16 cellular contexts compared by ENCODE assay signal in genomic region chr17:36943250-36944220, GRCh38. TPM values are rescaled to one million over a fixed set of nuclear protein-coding genes. Genes with fewer than 3 reads are reported as not detected.
DNase-seq lines count a peak whose midpoint lies in the region; ATAC-seq and TF ChIP-seq lines count a peak whose summit lies in the region.
"Had no signal": no experiment of that assay in that cellular context is flagged by ENCODE, and none has a peak within 500 bp of the region (broad histone marks: within the 10 kb centered on the region; RNA-seq: fewer than 3 reads in every experiment).

No MANE protein-coding gene starts in this region.

- no peak overlapping the region for H3K4me3 ChIP-seq in adrenal gland

- H3K27me3 Mint-ChIP-seq in activated naive CD4-positive, alpha-beta T cell treated with anti-CD3 and anti-CD28 coated beads for 36 hours (ENCODE audit: low read depth) = peaks cover 68% of the 10 kb centered on the region
- peaks cover 54% of the 10 kb centered on the region for H3K27me3 Mint-ChIP-seq in activated B cell treated with CpG ODN at 0.5 μM for 24 hours
- peaks cover 93% of the 10 kb centered on the region for H3K27me3 Mint-ChIP-seq in stimulated activated naive CD8-positive, alpha-beta T cell treated with anti-CD3 and anti-CD28 coated beads, Interleukin-15, amount 100 ng/mL, for 72 hours

- WGBS in adrenal gland, 4 donors = 23 to 32% (median 27%) methylated on average over 23 to 44 of the region's 44 CpGs

- no peaks in the 10 kb centered on the region for H3K36me3 ChIP-seq in adrenal gland (replicated peaks in 1 of 2)
- H3K36me3 ChIP-seq: esophagus squamous epithelium had no signal

- peaks cover 91% of the 10 kb centered on the region for H3K27me3 ChIP-seq in adrenal gland

- TF ChIP-seq CTCF in activated B cell treated with CpG ODN at 0.5 μM for 24 hours (IDR thresholded peaks at IDR 0.05) = no peak
- TF ChIP-seq CTCF in adrenal gland (IDR thresholded peaks at IDR 0.05) = no peak

- no peaks in the 10 kb centered on the region for H3K36me3 Mint-ChIP-seq in activated naive CD4-positive, alpha-beta T cell treated with anti-CD3 and anti-CD28 coated beads for 36 hours (ENCODE audit: low read depth)
- peaks cover 2% of the 10 kb centered on the region for H3K36me3 Mint-ChIP-seq in activated B cell treated with CpG ODN at 0.5 μM for 24 hours (ENCODE audit: low read depth)

- H3K27ac Mint-ChIP-seq in activated naive CD4-positive, alpha-beta T cell treated with anti-CD3 and anti-CD28 coated beads for 36 hours = peak overlapping the region; percentile 48
- H3K27ac Mint-ChIP-seq in activated B cell treated with CpG ODN at 0.5 μM for 24 hours = peak overlapping the region; percentile 48
- H3K27ac Mint-ChIP-seq in stimulated activated naive CD8-positive, alpha-beta T cell treated with anti-CD3 and anti-CD28 coated beads, Interleukin-15, amount 100 ng/mL, for 72 hours = no peak overlapping the region
- H3K27ac Mint-ChIP-seq: activated T-helper 17 cell treated with anti-CD3 and anti-CD28 coated beads, Interleukin-2, amount 50 U/mL, for 72 hours had no signal

- no peak for DNase-seq in activated naive CD4-positive, alpha-beta T cell treated with anti-CD3 and anti-CD28 coated beads for 36 hours
- DNase-seq in activated naive CD4-positive, alpha-beta T cell (lab: John Stamatoyannopoulos, UW) = no peak
- DNase-seq in activated B cell treated with CpG ODN at 0.5 μM for 24 hours (no peak), iPS-NIHi11 (ENCODE audit: low spot score) (peak; percentile 31), GOT3 (lab: John Stamatoyannopoulos, UW) (no peak), adrenal gland (no peak)
- DNase-seq in stimulated activated naive CD8-positive, alpha-beta T cell treated with anti-CD3 and anti-CD28 coated beads, Interleukin-15, amount 100 ng/mL, for 72 hours = no peak
- DNase-seq: esophagus squamous epithelium, NCI-H1436 treated with DMSO at 0.1 percent for 48 hours, SHP77 treated with DMSO at 0.1 percent for 48 hours had no signal

- POLR2A ChIA-PET in activated B cell treated with CpG ODN at 0.5 μM for 24 hours (lab: Charles Lee) = interaction anchor here (0.5 to 1.1 kb wide), 2 partner anchors 10 to 342 kb away, joined by 3 to 4 read pairs; partner anchors contain the start of gene MRM1

- intact Hi-C loops in activated naive CD4-positive, alpha-beta T cell treated with anti-CD3 and anti-CD28 coated beads for 36 hours (cut with micrococcal nuclease) = loop anchor here (10.0 kb wide), 1 partner anchor 399 kb away; the partner anchor contains the start of gene GGNBP2
- intact Hi-C loops in activated B cell treated with CpG ODN at 0.5 μM for 24 hours (cut with micrococcal nuclease) = loop anchor here (5.0 kb wide), 1 partner anchor 1456 kb away; no protein-coding TSS in a partner anchor
- intact Hi-C loops in adrenal gland (cut with DNase I) = loop anchor here in 1 of 2 donors (10.0 kb wide), 1 partner anchor 101 kb away; no protein-coding TSS in a partner anchor

- no peak overlapping the region for H3K27ac ChIP-seq in adrenal gland
- H3K27ac ChIP-seq: C4-2B, esophagus squamous epithelium had no signal

- CTCF ChIA-PET in activated naive CD4-positive, alpha-beta T cell treated with anti-CD3 and anti-CD28 coated beads for 36 hours (lab: Charles Lee) = no interaction called here
- CTCF ChIA-PET in activated B cell treated with CpG ODN at 0.5 μM for 24 hours (lab: Charles Lee) = no interaction called here

- H3K4me3 Mint-ChIP-seq in activated naive CD4-positive, alpha-beta T cell treated with anti-CD3 and anti-CD28 coated beads for 36 hours = no peak overlapping the region
- H3K4me3 Mint-ChIP-seq in activated B cell treated with CpG ODN at 0.5 μM for 24 hours = no peak overlapping the region
- H3K4me3 Mint-ChIP-seq in stimulated activated naive CD8-positive, alpha-beta T cell treated with anti-CD3 and anti-CD28 coated beads, Interleukin-15, amount 100 ng/mL, for 72 hours = peak overlapping the region; percentile 34 to 66
- H3K4me3 Mint-ChIP-seq: activated T-helper 17 cell treated with anti-CD3 and anti-CD28 coated beads, Interleukin-2, amount 50 U/mL, for 72 hours had no signal

- no peak for TF ChIP-seq POLR2A in adrenal gland (IDR thresholded peaks at IDR 0.05)

- no peaks in the 10 kb centered on the region for H3K9me3 Mint-ChIP-seq in activated naive CD4-positive, alpha-beta T cell treated with anti-CD3 and anti-CD28 coated beads for 36 hours
- H3K9me3 Mint-ChIP-seq in activated B cell treated with CpG ODN at 0.5 μM for 24 hours = peaks cover 2% of the 10 kb centered on the region
- H3K9me3 Mint-ChIP-seq in stimulated activated naive CD8-positive, alpha-beta T cell treated with anti-CD3 and anti-CD28 coated beads, Interleukin-15, amount 100 ng/mL, for 72 hours = no peaks in the 10 kb centered on the region

- peaks cover 6 to 13% of the 10 kb centered on the region in 2 donors for H3K4me1 ChIP-seq in adrenal gland (replicated peaks in 1 of 2)

- ATAC-seq in activated B cell treated with CpG ODN at 0.5 μM for 24 hours (ENCODE audit: low read depth) (no peak), GM19397 (IDR thresholded peaks at IDR 0.05; ENCODE audit: unreplicated experiment) (no peak)
- no peak for ATAC-seq in stimulated activated naive CD8-positive, alpha-beta T cell treated with anti-CD3 and anti-CD28 coated beads, Interleukin-15, amount 100 ng/mL, for 72 hours
- ATAC-seq: activated T-helper 17 cell treated with anti-CD3 and anti-CD28 coated beads, Interleukin-2, amount 50 U/mL, for 72 hours; right cardiac atrium had no signal

- peaks cover 28% of the 10 kb centered on the region for H3K4me1 Mint-ChIP-seq in activated naive CD4-positive, alpha-beta T cell treated with anti-CD3 and anti-CD28 coated beads for 36 hours (ENCODE audit: low read depth)
- peaks cover 23% of the 10 kb centered on the region for H3K4me1 Mint-ChIP-seq in activated B cell treated with CpG ODN at 0.5 μM for 24 hours
- peaks cover 70% of the 10 kb centered on the region for H3K4me1 Mint-ChIP-seq in stimulated activated naive CD8-positive, alpha-beta T cell treated with anti-CD3 and anti-CD28 coated beads, Interleukin-15, amount 100 ng/mL, for 72 hours

- no peaks in the 10 kb centered on the region for H3K9me3 ChIP-seq in adrenal gland (replicated peaks in 1 of 3)
- H3K9me3 ChIP-seq: esophagus squamous epithelium had no signal

RNA-seq across cellular contexts. Expression of gene AATF, which starts 5.2 kb away (rescaled TPM):
- 10 to 100 TPM; 58.9 to 69.8 TPM for total RNA-seq in activated naive CD4-positive, alpha-beta T cell treated with anti-CD3 and anti-CD28 coated beads for 36 hours
- total RNA-seq in activated B cell treated with CpG ODN at 0.5 μM for 24 hours (73.2 and 86.1 TPM in 2 replicates), adrenal gland (10 to 100 TPM; 21.0 to 58.9 (median 33.9) TPM)
- 10 to 100 TPM; 43.7 to 68.2 (median 47.8) TPM for polyA plus RNA-seq in adrenal gland

RNA-seq across cellular contexts. Expression of gene LHX1, which starts 6.3 kb away (rescaled TPM):
- not detected for total RNA-seq in activated naive CD4-positive, alpha-beta T cell treated with anti-CD3 and anti-CD28 coated beads for 36 hours
- total RNA-seq in activated B cell treated with CpG ODN at 0.5 μM for 24 hours (not detected in 2 replicates), adrenal gland (not detected)
- not detected for polyA plus RNA-seq in adrenal gland
- total RNA-seq: esophagus squamous epithelium, mucosa of gallbladder, right cardiac atrium, subcutaneous adipose tissue had no signal
- polyA plus RNA-seq: right cardiac atrium had no signal

Comparison
In these comparisons a context has a peak if more than half of its experiments do, and no peak if none do; other contexts are left out.
1. H3K27ac Mint-ChIP-seq: peak in activated naive CD4-positive, alpha-beta T cell treated with anti-CD3 and anti-CD28 coated beads for 36 hours (single experiment) and activated B cell treated with CpG ODN at 0.5 μM for 24 hours (single experiment); none in stimulated activated naive CD8-positive, alpha-beta T cell treated with anti-CD3 and anti-CD28 coated beads, Interleukin-15, amount 100 ng/mL, for 72 hours (0 of 2).
2. H3K4me3 Mint-ChIP-seq: peak in stimulated activated naive CD8-positive, alpha-beta T cell treated with anti-CD3 and anti-CD28 coated beads, Interleukin-15, amount 100 ng/mL, for 72 hours (2 of 2); none in activated naive CD4-positive, alpha-beta T cell treated with anti-CD3 and anti-CD28 coated beads for 36 hours (single experiment) and activated B cell treated with CpG ODN at 0.5 μM for 24 hours (single experiment).